20 cellular contexts compared by ENCODE assay signal in the genomic region with DNA sequence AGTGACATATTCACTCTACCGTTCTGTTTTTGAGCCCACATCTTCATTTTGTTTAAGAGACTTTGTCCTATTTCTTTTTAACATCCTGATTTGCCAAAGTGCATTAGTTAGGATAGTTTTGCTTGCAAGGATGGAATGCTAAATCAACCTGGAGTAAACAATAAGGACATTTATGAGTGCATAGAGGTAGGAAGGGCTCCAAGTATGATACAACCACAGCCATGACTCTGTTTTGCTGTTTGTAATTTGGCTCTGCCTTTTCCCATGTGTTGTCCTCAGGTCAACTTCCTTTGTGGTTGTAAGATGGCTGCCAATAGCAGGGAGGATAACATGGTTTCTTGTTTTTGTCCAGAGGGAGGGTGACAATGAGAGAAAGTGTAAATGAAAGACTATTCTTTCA.
A peak's percentile ranks its signal among the peaks of the same experiment; 100 is the strongest.
DNase-seq lines count a peak whose midpoint lies in the region; ATAC-seq and TF ChIP-seq lines count a peak whose summit lies in the region.
"Had no signal": no experiment of that assay in that cellular context is flagged by ENCODE, and none has a peak within 500 bp of the region (broad histone marks: within the 10 kb centered on the region; RNA-seq: fewer than 3 reads in every experiment).

No MANE protein-coding gene starts in this region.

- peaks cover 14% of the 10 kb centered on the region for H3F3A ChIP-seq in GM23248 (ENCODE audit: insufficient read depth)

- no peaks in the 10 kb centered on the region for H3K79me1 ChIP-seq in mesenchymal stem cell (replicated peaks; ENCODE audit: low read length, poor library complexity, severe bottlenecking)

- 3 to 21% methylated on average over 1 of the region's 1 CpG for WGBS in GM23248 (ENCODE audit: low coverage in 1 of 2, low lambda C conversion rate in 2 of 2, missing lambda C conversion rate in 2 of 2), 2 experiments
- 67% methylated on average over 1 of the region's 1 CpG for WGBS in mesenchymal stem cell

- no peak overlapping the region for H2BK5ac ChIP-seq in mesenchymal stem cell (ENCODE audit: low read depth, low read length, poor library complexity, severe bottlenecking)

- intact Hi-C loops in colonic mucosa (cut with DNase I): loop anchor here (5.0 kb wide), 1 partner anchor 235 kb away; no protein-coding TSS in a partner anchor

- H3K4me1 ChIP-seq in GM23248 (ENCODE audit: insufficient read depth) (peaks cover 24% of the 10 kb centered on the region), mesenchymal stem cell (ENCODE audit: control insufficient read depth, insufficient read depth, low read depth, low read length) (no peaks in the 10 kb centered on the region), colonic mucosa (no peaks in the 10 kb centered on the region)
- H3K4me1 ChIP-seq: testis had no signal

- no peak for TF ChIP-seq CTCF in astrocyte of the cerebellum (IDR thresholded peaks at IDR 0.05; ENCODE audit: low read depth, low read length, missing control alignments)
- TF ChIP-seq CTCF in colonic mucosa (IDR thresholded peaks at IDR 0.05): no peak

- no peak overlapping the region for H3K18ac ChIP-seq in mesenchymal stem cell (ENCODE audit: low read depth in 1 of 2, low read length in 2 of 2)

- H3K4me2 ChIP-seq in GM23248 (ENCODE audit: unreplicated experiment) (peak overlapping the region; percentile 21), mesenchymal stem cell (ENCODE audit: low read length, poor library complexity, severe bottlenecking) (no peak overlapping the region)

- no peak overlapping the region for H2AK5ac ChIP-seq in mesenchymal stem cell (ENCODE audit: low read length, severe bottlenecking)

- no peak overlapping the region for H4K91ac ChIP-seq in mesenchymal stem cell (ENCODE audit: low read length)

- H4K20me1 ChIP-seq in GM23248 (ENCODE audit: insufficient read depth): no peaks in the 10 kb centered on the region

- H3K9me2 ChIP-seq in GM23248 (ENCODE audit: insufficient read depth): no peaks in the 10 kb centered on the region

- H3K9ac ChIP-seq in GM23248 (no peak overlapping the region), mesenchymal stem cell (ENCODE audit: low read length) (no peak overlapping the region), colonic mucosa (ENCODE audit: low read depth in 2 of 2, low read length in 2 of 2) (no peak overlapping the region)

- peak overlapping the region; percentile 37 for H4K8ac ChIP-seq in mesenchymal stem cell (ENCODE audit: low read length)

- no peak for ATAC-seq in GM18498 (IDR thresholded peaks at IDR 0.05; ENCODE audit: unreplicated experiment)
- ATAC-seq in GM19023 (IDR thresholded peaks at IDR 0.05; ENCODE audit: unreplicated experiment): no peak
- no peak for ATAC-seq in GM18867 (IDR thresholded peaks at IDR 0.05; ENCODE audit: unreplicated experiment)
- ATAC-seq: CD8-positive, alpha-beta T cell; natural killer cell treated with Interleukin-12 subunit alpha and Interleukin-12 subunit beta and Interleukin-15 and Interleukin-18, amount 100 ng/mL, for 72 hours had no signal

- H2BK12ac ChIP-seq in mesenchymal stem cell (ENCODE audit: low read length in 2 of 2): no peak overlapping the region

- H3K14ac ChIP-seq in mesenchymal stem cell (ENCODE audit: low read length in 2 of 2): no peak overlapping the region

- H3K23ac ChIP-seq in mesenchymal stem cell (ENCODE audit: low read length in 2 of 2): no peak overlapping the region

- H3K27ac ChIP-seq in GM23248 (peak overlapping the region; percentile 14; the same call in 1 of the 2 replicates), mesenchymal stem cell (ENCODE audit: low read length, poor library complexity, severe bottlenecking) (no peak overlapping the region), colonic mucosa (no peak overlapping the region)
- H3K27ac ChIP-seq: esophagus squamous epithelium, testis had no signal

- H3K36me3 ChIP-seq in GM23248 (ENCODE audit: low read depth) (no peaks in the 10 kb centered on the region), mesenchymal stem cell (ENCODE audit: control insufficient read depth in 1 of 2, insufficient read depth in 2 of 2, low read depth in 1 of 2, low read length in 2 of 2) (no peaks in the 10 kb centered on the region), colonic mucosa (no peaks in the 10 kb centered on the region)
- H3K36me3 ChIP-seq: esophagus squamous epithelium had no signal

- DNase-seq in A172 (ENCODE audit: low spot score): peak; percentile 8
- peak; percentile 71 for DNase-seq in GM23248
- peak; percentile 35 for DNase-seq in astrocyte of the cerebellum (ENCODE audit: low read depth)
- no peak for DNase-seq in mesenchymal stem cell
- DNase-seq in colonic mucosa: no peak
- DNase-seq: ACHN; CD8-positive, alpha-beta T cell; effector memory CD4-positive, alpha-beta T cell; esophagus squamous epithelium; hippocampal formation; Kasumi-1; kidney; mesendoderm; NCI-H1417 treated with DMSO at 0.1 percent for 48 hours; NCI-H2171; testis had no signal

- no peak overlapping the region for H3K4ac ChIP-seq in mesenchymal stem cell (ENCODE audit: low read depth in 1 of 2, low read length in 2 of 2)

- no peaks in the 10 kb centered on the region for H3K9me3 ChIP-seq in GM23248 (ENCODE audit: low read depth)
- H3K9me3 ChIP-seq in mesenchymal stem cell (ENCODE audit: control insufficient read depth, low read length): no peaks in the 10 kb centered on the region
- no peaks in the 10 kb centered on the region for H3K9me3 ChIP-seq in colonic mucosa
- H3K9me3 ChIP-seq: esophagus squamous epithelium, testis had no signal

- no peak overlapping the region for H2BK120ac ChIP-seq in mesenchymal stem cell (ENCODE audit: low read depth, low read length)

- H2AFZ ChIP-seq in GM23248 (peak overlapping the region; percentile 68), mesenchymal stem cell (ENCODE audit: low read depth, low read length) (no peak overlapping the region)

- no peak overlapping the region for H3K4me3 ChIP-seq in GM23248
- H3K4me3 ChIP-seq in astrocyte of the cerebellum (ENCODE audit: low read depth, low read length): no peak overlapping the region
- H3K4me3 ChIP-seq in mesenchymal stem cell (ENCODE audit: insufficient read depth in 1 of 2, low read depth in 1 of 2, low read length in 2 of 2): no peak overlapping the region
- H3K4me3 ChIP-seq in colonic mucosa: no peak overlapping the region
- H3K4me3 ChIP-seq: esophagus squamous epithelium, testis had no signal

- H2BK15ac ChIP-seq in mesenchymal stem cell (ENCODE audit: low read depth, poor library complexity, severe bottlenecking): no peak overlapping the region

- no peaks in the 10 kb centered on the region for H3K79me2 ChIP-seq in GM23248 (ENCODE audit: insufficient read depth)

- in situ Hi-C loops in GM23248 (cut with MboI) (no loop called here), astrocyte of the cerebellum (cut with HindIII; ENCODE audit: low sequenced_read_pairs) (no loop called here)

- H3K27me3 ChIP-seq in GM23248 (replicated peaks; ENCODE audit: insufficient read depth) (no peaks in the 10 kb centered on the region), mesenchymal stem cell (ENCODE audit: control insufficient read depth in 1 of 2, insufficient read depth in 1 of 2, low read length in 2 of 2) (no peaks in the 10 kb centered on the region), colonic mucosa (no peaks in the 10 kb centered on the region)
- H3K27me3 ChIP-seq: esophagus squamous epithelium, testis had no signal

Comparison
In these comparisons a context has a peak if more than half of its experiments do, and no peak if none do; other contexts are left out.
1. DNase-seq: peak in A172 (single experiment), GM23248 (single experiment) and astrocyte of the cerebellum (single experiment); none in mesenchymal stem cell (single experiment) and colonic mucosa (single experiment).